Comparison of ENCODE assay signal across 14 cellular contexts in genomic region chr10:93063217-93063976, GRCh38. TPM values are rescaled to one million over a fixed set of nuclear protein-coding genes. Genes with fewer than 3 reads are reported as not detected.
DNase-seq lines count a peak whose midpoint lies in the region; ATAC-seq and TF ChIP-seq lines count a peak whose summit lies in the region.
"Had no signal": no experiment of that assay in that cellular context is flagged by ENCODE, and none has a peak within 500 bp of the region (broad histone marks: within the 10 kb centered on the region; RNA-seq: fewer than 3 reads in every experiment).

No MANE protein-coding gene starts in this region.

- POLR2A ChIA-PET in BJ (lab: Charles Lee): no interaction called here

- H3K27me3 Mint-ChIP-seq in brain (peaks cover 94% of the 10 kb centered on the region), mesothelial cell of epicardium (ENCODE audit: low read depth) (peaks cover 84% of the 10 kb centered on the region)
- H3K27me3 Mint-ChIP-seq in stimulated activated memory B cell treated with anti-CD40 and anti-IgM and Interleukin-4, amounts not matched to agents 10 μg/mL and 1 μg/mL and 100 μg/mL, for 72 hours: peaks cover 63% of the 10 kb centered on the region

- H3K4me1 Mint-ChIP-seq in brain: peaks cover 16% of the 10 kb centered on the region
- peaks cover 22% of the 10 kb centered on the region for H3K4me1 Mint-ChIP-seq in mesothelial cell of epicardium
- peaks cover 29% of the 10 kb centered on the region for H3K4me1 Mint-ChIP-seq in stimulated activated memory B cell treated with anti-CD40 and anti-IgM and Interleukin-4, amounts not matched to agents 10 μg/mL and 1 μg/mL and 100 μg/mL, for 72 hours

- H3K9me3 Mint-ChIP-seq in brain (peaks cover 3 to 25% (median 8%) of the 10 kb centered on the region in 5 experiments), mesothelial cell of epicardium (no peaks in the 10 kb centered on the region)
- no peaks in the 10 kb centered on the region for H3K9me3 Mint-ChIP-seq in stimulated activated memory B cell treated with anti-CD40 and anti-IgM and Interleukin-4, amounts not matched to agents 10 μg/mL and 1 μg/mL and 100 μg/mL, for 72 hours
- H3K9me3 Mint-ChIP-seq: activated CD4-positive, alpha-beta memory T cell treated with anti-CD3 and anti-CD28 coated beads for 36 hours had no signal

- no peak for ATAC-seq in stimulated activated memory B cell treated with anti-CD40 and anti-IgM and Interleukin-4, amounts not matched to agents 10 μg/mL and 1 μg/mL and 100 μg/mL, for 72 hours
- no peak for ATAC-seq in GM19455 (IDR thresholded peaks at IDR 0.05; ENCODE audit: unreplicated experiment)

- peak overlapping the region; percentile 44 to 71 (median 56) for H3K4me3 Mint-ChIP-seq in brain
- peak overlapping the region; percentile 23 for H3K4me3 Mint-ChIP-seq in mesothelial cell of epicardium
- H3K4me3 Mint-ChIP-seq in stimulated activated memory B cell treated with anti-CD40 and anti-IgM and Interleukin-4, amounts not matched to agents 10 μg/mL and 1 μg/mL and 100 μg/mL, for 72 hours: no peak overlapping the region

- DNase-seq in BJ (ENCODE audit: low read depth) (no peak), GM20000 (ENCODE audit: low spot score) (peak; percentile 47), mesothelial cell of epicardium (ENCODE audit: low spot score in 2 of 2, unreplicated experiment in 2 of 2) (no peak), NCI-H510A treated with DMSO at 0.1 percent for 48 hours (lab: John Stamatoyannopoulos, UW) (no peak)
- no peak for DNase-seq in effector CD4-positive, alpha-beta T cell
- DNase-seq: NCI-H1417 treated with DMSO at 0.1 percent for 48 hours, NCI-H774 had no signal

- no peak for TF ChIP-seq CTCF in BJ (IDR thresholded peaks at IDR 0.05; ENCODE audit: insufficient read depth, low read depth, low read length)
- no peak for TF ChIP-seq CTCF in GM20000 (IDR thresholded peaks at IDR 0.05; ENCODE audit: extremely low read depth, missing control alignments)
- no peak for TF ChIP-seq CTCF in brain (conservative IDR thresholded peaks at IDR 0.05)
- no peak for TF ChIP-seq CTCF in mesothelial cell of epicardium (IDR thresholded peaks at IDR 0.05; ENCODE audit: unreplicated experiment)

- peaks cover 58% of the 10 kb centered on the region for H3K27me3 ChIP-seq in BJ (ENCODE audit: control insufficient read depth, insufficient read depth, low read length)

- H3K36me3 Mint-ChIP-seq in brain: peaks cover 30% of the 10 kb centered on the region
- H3K36me3 Mint-ChIP-seq in mesothelial cell of epicardium: peaks cover 14% of the 10 kb centered on the region
- H3K36me3 Mint-ChIP-seq in stimulated activated memory B cell treated with anti-CD40 and anti-IgM and Interleukin-4, amounts not matched to agents 10 μg/mL and 1 μg/mL and 100 μg/mL, for 72 hours: peaks cover 18% of the 10 kb centered on the region

- H3K36me3 ChIP-seq in BJ (ENCODE audit: control insufficient read depth, insufficient read depth, low read length): no peaks in the 10 kb centered on the region

- CTCF ChIA-PET in BJ (lab: Yijun Ruan, JAX): interaction anchor here (0.5 to 8.6 kb wide), 10 partner anchors 11 to 1030 kb away, joined by 3 to 73 read pairs (median 4); no protein-coding TSS in a partner anchor

- H3K27ac Mint-ChIP-seq in brain: no peak overlapping the region
- H3K27ac Mint-ChIP-seq in mesothelial cell of epicardium: no peak overlapping the region
- H3K27ac Mint-ChIP-seq in stimulated activated memory B cell treated with anti-CD40 and anti-IgM and Interleukin-4, amounts not matched to agents 10 μg/mL and 1 μg/mL and 100 μg/mL, for 72 hours: no peak overlapping the region
- H3K27ac Mint-ChIP-seq: activated CD4-positive, alpha-beta memory T cell treated with anti-CD3 and anti-CD28 coated beads for 36 hours had no signal

- peak overlapping the region; percentile 32 for H3K4me3 ChIP-seq in BJ (ENCODE audit: low read depth, low read length)

RNA-seq across cellular contexts. Expression of gene CYP26C1, which starts 2.8 kb away (rescaled TPM):
- 0.05 and 0.09 TPM in 2 replicates for polyA plus RNA-seq in BJ (2011; rRNA removed)
- not detected in 2 replicates for polyA minus RNA-seq in BJ (2011; rRNA and poly(A)+ RNA removed)
- not detected for polyA plus RNA-seq in brain (ENCODE audit: insufficient read depth, low read depth, low replicate concordance)
- total RNA-seq in mesothelial cell of epicardium: 0.38 to 0.60 TPM (median 0.44 TPM) in 3 replicates
- total RNA-seq: activated CD4-positive, alpha-beta memory T cell treated with anti-CD3 and anti-CD28 coated beads for 36 hours; SK-MEL-5; urinary bladder had no signal
- polyA plus RNA-seq: urinary bladder had no signal

RNA-seq across cellular contexts. Expression of gene CYP26A1, which starts 10.3 kb away (rescaled TPM):
- 0.06 TPM in 1 of 2 replicates, not detected in the other for polyA plus RNA-seq in BJ (2011; rRNA removed)
- polyA minus RNA-seq in BJ (2011; rRNA and poly(A)+ RNA removed): not detected in 2 replicates
- 0.27 TPM for polyA plus RNA-seq in brain (ENCODE audit: insufficient read depth, low read depth, low replicate concordance)
- total RNA-seq in mesothelial cell of epicardium: 70.6 to 76.5 TPM (median 76.0 TPM) in 3 replicates
- total RNA-seq: activated CD4-positive, alpha-beta memory T cell treated with anti-CD3 and anti-CD28 coated beads for 36 hours; SK-MEL-5; urinary bladder had no signal
- polyA plus RNA-seq: esophagus, urinary bladder had no signal
